ENCODE assay signal across 1 cellular context in genomic region chr2:69829243-69830044, GRCh38.
A peak's percentile ranks its signal among the peaks of the same experiment; 100 is the strongest.
TF ChIP-seq lines count a peak whose summit lies in the region.

A gene with protein sequence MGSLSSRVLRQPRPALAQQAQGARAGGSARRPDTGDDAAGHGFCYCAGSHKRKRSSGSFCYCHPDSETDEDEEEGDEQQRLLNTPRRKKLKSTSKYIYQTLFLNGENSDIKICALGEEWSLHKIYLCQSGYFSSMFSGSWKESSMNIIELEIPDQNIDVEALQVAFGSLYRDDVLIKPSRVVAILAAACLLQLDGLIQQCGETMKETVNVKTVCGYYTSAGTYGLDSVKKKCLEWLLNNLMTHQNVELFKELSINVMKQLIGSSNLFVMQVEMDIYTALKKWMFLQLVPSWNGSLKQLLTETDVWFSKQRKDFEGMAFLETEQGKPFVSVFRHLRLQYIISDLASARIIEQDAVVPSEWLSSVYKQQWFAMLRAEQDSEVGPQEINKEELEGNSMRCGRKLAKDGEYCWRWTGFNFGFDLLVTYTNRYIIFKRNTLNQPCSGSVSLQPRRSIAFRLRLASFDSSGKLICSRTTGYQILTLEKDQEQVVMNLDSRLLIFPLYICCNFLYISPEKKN (plus strand): TSS chr2:69829660. CDS start chr2:69829893, 233 bp downstream.

TF ChIP-seq in HepG2, 621 proteins besides CTCF, POLR2A, EP300 and RAD21 (continued from another document):
- no peak for TF ChIP-seq ZBTB40 (IDR thresholded peaks at IDR 0.05)
- TF ChIP-seq ZBTB40 (CRISPR knock-in tag; IDR thresholded peaks at IDR 0.05) = peak; percentile 85
